Comparison of ENCODE assay signal across 10 cellular contexts in genomic region chr1:84972377-84972987, GRCh38. TPM values are rescaled to one million over a fixed set of nuclear protein-coding genes. Genes with fewer than 3 reads are reported as not detected.
A peak's percentile ranks its signal among the peaks of the same experiment; 100 is the strongest.
DNase-seq lines count a peak whose midpoint lies in the region; ATAC-seq, FAIRE-seq and TF ChIP-seq lines count a peak whose summit lies in the region.
"Had no signal": no experiment of that assay in that cellular context is flagged by ENCODE, and none has a peak within 500 bp of the region (broad histone marks: within the 10 kb centered on the region; RNA-seq: fewer than 3 reads in every experiment).

No MANE protein-coding gene starts in this region.

- peak; percentile 31 for DNase-seq in HT1080 (ENCODE audit: low read depth)
- DNase-seq in germinal center (ENCODE audit: low spot score), result peak; percentile 20
- DNase-seq in RCC 7860 (ENCODE audit: low spot score), result no peak
- no peak for DNase-seq in foreskin keratinocyte
- DNase-seq in GOT3 (lab: John Stamatoyannopoulos, UW), result no peak
- DNase-seq in COLO668 (lab: John Stamatoyannopoulos, UW; ENCODE audit: unreplicated experiment), result no peak
- DNase-seq: natural killer cell, NCI-H2029 treated with DMSO at 0.1 percent for 48 hours had no signal

- no peaks in the 10 kb centered on the region for H3K27me3 ChIP-seq in foreskin keratinocyte

- H3K27ac ChIP-seq in foreskin keratinocyte, result no peak overlapping the region

- no peak for FAIRE-seq in RCC 7860 (lab: Jason Lieb, UNC)

- no peaks in the 10 kb centered on the region for H3K4me1 ChIP-seq in foreskin keratinocyte

- ATAC-seq in GM18499 (IDR thresholded peaks at IDR 0.05; ENCODE audit: insufficient read depth, unreplicated experiment) (peak; percentile 27), GM21619 (IDR thresholded peaks at IDR 0.05; ENCODE audit: unreplicated experiment) (peak; percentile 37), foreskin keratinocyte (no peak)

- no peak for TF ChIP-seq CTCF in foreskin keratinocyte (conservative IDR thresholded peaks at IDR 0.05)

RNA-seq across cellular contexts. Expression of gene MCOLN2, which starts 24.4 kb away (rescaled TPM):
- total RNA-seq in HT1080 (2014; rRNA removed; shearing (Covaris generic)), result 13.1 and 14.9 TPM in 2 replicates
- polyA plus RNA-seq in HT1080 (2015; cell fraction: cytosol; rRNA removed), result 3.2 and 3.5 TPM in 2 replicates
- 15.2 and 20.4 TPM in 2 replicates for polyA plus RNA-seq in HT1080 (2015; cell fraction: nucleus; rRNA removed)
- total RNA-seq in foreskin keratinocyte, result 1.8 and 2.5 TPM in 2 replicates
- 0.76 and 0.95 TPM in 2 replicates for polyA plus RNA-seq in foreskin keratinocyte

Comparison
In these comparisons a context has a peak if more than half of its experiments do, and no peak if none do; other contexts are left out.
1. DNase-seq: peak in HT1080 (single experiment) and germinal center (single experiment); none in RCC 7860 (single experiment), foreskin keratinocyte (0 of 2), GOT3 (single experiment) and COLO668 (single experiment).